In the genomic region with DNA sequence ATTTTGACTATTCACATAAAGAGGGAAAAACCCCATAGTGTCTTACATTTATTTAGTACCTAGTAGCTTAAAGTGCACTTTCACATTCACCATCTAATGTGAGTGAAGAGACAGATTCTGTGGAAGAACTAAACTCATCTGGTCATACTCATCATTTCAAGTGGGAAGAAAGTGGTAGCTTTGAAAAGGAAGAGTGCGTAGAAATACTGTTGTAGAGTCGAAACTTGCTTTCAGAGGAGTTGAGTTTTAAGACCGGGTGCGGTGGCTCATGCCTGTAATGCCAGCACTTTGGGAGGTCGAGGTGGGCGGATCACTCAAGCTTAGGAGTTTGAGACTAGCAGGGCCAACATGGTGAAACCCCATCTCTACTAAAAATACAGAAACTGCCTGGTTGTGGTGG, we compare ENCODE assay signal across 14 cellular contexts.
"Had no signal": no experiment of that assay in that cellular context is flagged by ENCODE, and none has a peak within 500 bp of the region (broad histone marks: within the 10 kb centered on the region; RNA-seq: fewer than 3 reads in every experiment).

No MANE protein-coding gene starts in this region.

- H3K4me1 Mint-ChIP-seq: central memory CD8-positive, alpha-beta T cell; naive thymus-derived CD8-positive, alpha-beta T cell had no signal

- H3K27ac Mint-ChIP-seq: effector memory CD8-positive, alpha-beta T cell; naive thymus-derived CD8-positive, alpha-beta T cell; stimulated activated naive CD8-positive, alpha-beta T cell treated with anti-CD3 and anti-CD28 coated beads, Interleukin-15, Interleukin-2, amounts not matched to agents 100 ng/mL and 50 ng/mL, for 24 hours had no signal

- H3K9me3 Mint-ChIP-seq: central memory CD8-positive, alpha-beta T cell; effector memory CD8-positive, alpha-beta T cell; naive thymus-derived CD8-positive, alpha-beta T cell; stimulated activated naive CD8-positive, alpha-beta T cell treated with anti-CD3 and anti-CD28 coated beads, Interleukin-15, Interleukin-2, amounts not matched to agents 100 ng/mL and 50 ng/mL, for 24 hours had no signal

- H3K27me3 ChIP-seq: gastrocnemius medialis, left lung, neutrophil, right atrium auricular region, testis had no signal

- H3K4me3 Mint-ChIP-seq: central memory CD8-positive, alpha-beta T cell; effector memory CD8-positive, alpha-beta T cell; stimulated activated naive CD8-positive, alpha-beta T cell treated with anti-CD3 and anti-CD28 coated beads, Interleukin-15, Interleukin-2, amounts not matched to agents 100 ng/mL and 50 ng/mL, for 24 hours had no signal

- H3K9me3 ChIP-seq: gastrocnemius medialis, left lung, mucosa of descending colon, neutrophil, right atrium auricular region, testis had no signal

- H3K36me3 ChIP-seq: gastrocnemius medialis, left lung, neutrophil, right atrium auricular region had no signal

- DNase-seq: activated gamma-delta T cell; effector memory CD8-positive, alpha-beta T cell; gastrocnemius medialis; left lung; naive thymus-derived CD8-positive, alpha-beta T cell; T-helper 9 cell; testis had no signal

- ATAC-seq: effector memory CD8-positive, alpha-beta T cell; gastrocnemius medialis; naive thymus-derived CD8-positive, alpha-beta T cell had no signal

- H3K27ac ChIP-seq: epithelial cell of prostate, gastrocnemius medialis, left lung, neutrophil, right atrium auricular region, skin epidermis, testis had no signal

- H3K27me3 Mint-ChIP-seq: central memory CD8-positive, alpha-beta T cell; effector memory CD8-positive, alpha-beta T cell; naive thymus-derived CD8-positive, alpha-beta T cell; stimulated activated naive CD8-positive, alpha-beta T cell treated with anti-CD3 and anti-CD28 coated beads, Interleukin-15, Interleukin-2, amounts not matched to agents 100 ng/mL and 50 ng/mL, for 24 hours had no signal

- H3K4me3 ChIP-seq: gastrocnemius medialis, left lung, mucosa of descending colon, right atrium auricular region, skin epidermis, testis had no signal
